Comparison of ENCODE assay signal across 23 cellular contexts in the genomic region with DNA sequence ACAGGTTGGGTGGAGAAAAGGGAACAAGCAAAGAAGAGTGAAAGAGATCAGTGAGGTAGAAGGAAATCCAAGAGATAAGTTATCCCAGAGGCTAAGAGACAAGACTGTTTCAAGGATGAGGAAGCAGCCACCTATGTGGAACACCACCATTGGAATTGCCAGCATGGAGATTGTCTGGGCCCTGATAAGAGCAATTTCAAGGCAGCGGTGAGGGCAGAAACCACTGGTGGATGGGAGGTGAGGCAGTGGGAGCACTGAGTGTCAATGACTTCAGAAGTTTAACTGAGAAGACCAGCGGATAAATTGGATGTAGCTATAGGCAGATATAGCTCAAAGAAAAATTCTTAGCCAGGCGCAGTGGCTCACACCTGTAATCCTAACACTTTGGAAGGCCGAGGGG. TPM values are rescaled to one million over a fixed set of nuclear protein-coding genes. Genes with fewer than 3 reads are reported as not detected.
DNase-seq lines count a peak whose midpoint lies in the region; ATAC-seq, FAIRE-seq and TF ChIP-seq lines count a peak whose summit lies in the region.
"Had no signal": no experiment of that assay in that cellular context is flagged by ENCODE, and none has a peak within 500 bp of the region (broad histone marks: within the 10 kb centered on the region; RNA-seq: fewer than 3 reads in every experiment).

No MANE protein-coding gene starts in this region.

- no peak for TF ChIP-seq POLR2A in K562 (conservative IDR thresholded peaks at IDR 0.05)

- no peaks in the 10 kb centered on the region for H3K36me3 ChIP-seq in GM23248 (ENCODE audit: low read depth)
- no peaks in the 10 kb centered on the region for H3K36me3 ChIP-seq in K562 (ENCODE audit: control insufficient read depth, insufficient read depth, low read length)
- no peaks in the 10 kb centered on the region for H3K36me3 ChIP-seq in trophoblast cell (ENCODE audit: control insufficient read depth in 1 of 2, insufficient read depth in 2 of 2, low read length in 2 of 2)
- no peaks in the 10 kb centered on the region for H3K36me3 ChIP-seq in MM.1S (replicated peaks; ENCODE audit: insufficient read depth, low read length)
- H3K36me3 ChIP-seq: BE2C; BLaER1 treated with 17β-estradiol and CSF1 and Interleukin-3, amounts not matched to agents 10 nM and 100 nM had no signal

- H3K79me2 ChIP-seq in GM23248 (ENCODE audit: insufficient read depth) (no peaks in the 10 kb centered on the region), K562 (ENCODE audit: control insufficient read depth, insufficient read depth, low read length) (no peaks in the 10 kb centered on the region), trophoblast cell (ENCODE audit: control insufficient read depth, insufficient read depth, low read length, poor library complexity) (no peaks in the 10 kb centered on the region), MM.1S (ENCODE audit: low read length) (no peaks in the 10 kb centered on the region)

- H3K18ac ChIP-seq in trophoblast cell (ENCODE audit: low read length): no peak overlapping the region

- no peak overlapping the region for H2BK5ac ChIP-seq in trophoblast cell (ENCODE audit: low read depth, low read length, poor library complexity)

- H3F3A ChIP-seq in GM23248 (ENCODE audit: insufficient read depth) (peaks cover 37% of the 10 kb centered on the region), MM.1S (ENCODE audit: insufficient read depth, low read length) (no peaks in the 10 kb centered on the region)

- peak; percentile 26; the same call in 2 of the 3 replicates for ATAC-seq in K562
- ATAC-seq: A549, GM12878 had no signal

- no peak overlapping the region for H3K9ac ChIP-seq in GM23248
- no peak overlapping the region for H3K9ac ChIP-seq in K562 (ENCODE audit: insufficient read depth in 1 of 2, low read depth in 2 of 2, low read length in 2 of 2)
- H3K9ac ChIP-seq in trophoblast cell (ENCODE audit: low read length): no peak overlapping the region
- no peak overlapping the region for H3K9ac ChIP-seq in MM.1S (ENCODE audit: low read length)
- H3K9ac ChIP-seq: BLaER1 treated with 17β-estradiol and CSF1 and Interleukin-3, amounts not matched to agents 10 nM and 100 nM had no signal

- H3K9me2 ChIP-seq in GM23248 (ENCODE audit: insufficient read depth) (no peaks in the 10 kb centered on the region), MM.1S (replicated peaks; ENCODE audit: insufficient read depth, low read length) (no peaks in the 10 kb centered on the region)

- H4K91ac ChIP-seq in trophoblast cell (ENCODE audit: low read depth, low read length): no peak overlapping the region

- no peak for FAIRE-seq in K562 (lab: Jason Lieb, UNC)
- FAIRE-seq: D721Med, GM12878, H1 had no signal

- H4K20me1 ChIP-seq in GM23248 (ENCODE audit: insufficient read depth) (no peaks in the 10 kb centered on the region), K562 (replicated peaks; ENCODE audit: control insufficient read depth, insufficient read depth, low read length) (no peaks in the 10 kb centered on the region), MM.1S (ENCODE audit: insufficient read depth, low read length) (no peaks in the 10 kb centered on the region)
- H4K20me1 ChIP-seq: BLaER1 treated with 17β-estradiol and CSF1 and Interleukin-3, amounts not matched to agents 10 nM and 100 nM had no signal

- no peak for TF ChIP-seq RAD21 in K562 (CRISPR knock-in tag; conservative IDR thresholded peaks at IDR 0.05 in 1 of 2, IDR thresholded peaks at IDR 0.05 in 1 of 2)

- 78 to 82% methylated on average over 4 of the region's 4 CpGs for WGBS in GM23248 (ENCODE audit: low coverage in 1 of 2, low lambda C conversion rate in 2 of 2, missing lambda C conversion rate in 2 of 2), 2 experiments
- 45% methylated on average over 4 of the region's 4 CpGs for WGBS in K562 (ENCODE audit: insufficient coverage, low coverage, missing lambda C conversion rate)
- no CpG with 5 or more reads among the region's 4 CpGs for WGBS in trophoblast cell (ENCODE audit: extremely low coverage, insufficient coverage, insufficient read length)

- H3K4ac ChIP-seq in trophoblast cell (ENCODE audit: low read depth, low read length): no peak overlapping the region

- no peaks in the 10 kb centered on the region for H3K9me3 ChIP-seq in GM23248 (ENCODE audit: low read depth)
- H3K9me3 ChIP-seq in K562 (replicated peaks; ENCODE audit: control insufficient read depth, insufficient read depth, low read depth, low read length): no peaks in the 10 kb centered on the region
- no peaks in the 10 kb centered on the region for H3K9me3 ChIP-seq in trophoblast cell (ENCODE audit: insufficient read depth, low read depth, low read length)
- H3K9me3 ChIP-seq in MM.1S (replicated peaks; ENCODE audit: insufficient read depth, low read length): no peaks in the 10 kb centered on the region
- H3K9me3 ChIP-seq: A549, BE2C had no signal

- no peak overlapping the region for H3K14ac ChIP-seq in trophoblast cell (ENCODE audit: low read length)

- in situ Hi-C loops in GM23248 (cut with MboI): no loop called here
- in situ Hi-C loops in K562 (cut with MboI): no loop called here

- H3K9me1 ChIP-seq in K562 (ENCODE audit: control insufficient read depth, insufficient read depth, low read length): no peaks in the 10 kb centered on the region

- H3K23ac ChIP-seq in trophoblast cell (ENCODE audit: low read length): no peak overlapping the region

- no peak overlapping the region for H2BK120ac ChIP-seq in trophoblast cell (ENCODE audit: insufficient read depth, low read length, poor library complexity)

- H2AFZ ChIP-seq in GM23248: no peak overlapping the region
- no peak overlapping the region for H2AFZ ChIP-seq in K562 (ENCODE audit: low read depth, low read length)
- no peak overlapping the region for H2AFZ ChIP-seq in trophoblast cell (ENCODE audit: insufficient read depth, low read length, poor library complexity)
- no peak overlapping the region for H2AFZ ChIP-seq in MM.1S (ENCODE audit: low read length)

- TF ChIP-seq CTCF in K562 (IDR thresholded peaks at IDR 0.05 in 2 of 3, conservative IDR thresholded peaks at IDR 0.05 in 1 of 3; ENCODE audit: insufficient read depth in 2 of 3, low read depth in 1 of 3, low read length in 3 of 3) (no peak), MM.1S (IDR thresholded peaks at IDR 0.05; ENCODE audit: low read length) (no peak)

- H3K27ac ChIP-seq in GM23248 (no peak overlapping the region), K562 (ENCODE audit: extremely low read depth, low read depth, low read length) (peak overlapping the region; percentile 52; the same call in 1 of the 3 replicates), trophoblast cell (ENCODE audit: low read depth, low read length) (no peak overlapping the region), MM.1S (ENCODE audit: low read length) (no peak overlapping the region)
- H3K27ac ChIP-seq: A549; BLaER1 treated with 17β-estradiol and CSF1 and Interleukin-3, amounts not matched to agents 10 nM and 100 nM had no signal

- DNase-seq in GM23248 (no peak), K562 (ENCODE audit: extremely low read depth in 1 of 4, low spot score in 3 of 4) (no peak), trophoblast cell (peak; percentile 88 to 92), HEK293T (ENCODE audit: extremely low spot score) (no peak), MM.1S (no peak)
- no peak for DNase-seq in activated CD4-positive, alpha-beta T cell treated with anti-CD3 and anti-CD28 coated beads for 1 hour
- DNase-seq: 8988T; ACHN; AML-193; BE2C; CD4-positive, alpha-beta T cell; CD8-positive, alpha-beta memory T cell; DMS 273 treated with DMSO at 0.1 percent for 48 hours; DMS79; EL; GDM1; H7; HCEC 1CT had no signal

- H4K8ac ChIP-seq in trophoblast cell (ENCODE audit: low read depth, low read length): no peak overlapping the region

- no TSS peak for BruUV-seq in K562 (replicated peaks; lab: Mats Ljungman, UMichigan)

- CTCF ChIA-PET in K562 (lab: Yijun Ruan, JAX; ENCODE audit: low intra/inter-chr PET ratio) (no interaction called here), HEK293T (lab: Yijun Ruan, JAX) (no interaction called here)

- POLR2A ChIA-PET in K562 (lab: Yijun Ruan, JAX) (interaction anchor here (0.6 to 1.7 kb wide), 4 partner anchors 13 to 229 kb away, joined by 3 to 4 read pairs (median 3); no protein-coding TSS in a partner anchor), HEK293T (lab: Yijun Ruan, JAX) (interaction anchor here (0.6 kb wide), 1 partner anchor 380 kb away, joined by 3 read pairs; a partner anchor contains a TSS)

- H4K12ac ChIP-seq in trophoblast cell (ENCODE audit: low read depth, low read length): no peak overlapping the region

- H3K27me3 ChIP-seq in GM23248 (replicated peaks; ENCODE audit: insufficient read depth): no peaks in the 10 kb centered on the region
- no peaks in the 10 kb centered on the region for H3K27me3 ChIP-seq in K562 (ENCODE audit: control insufficient read depth in 2 of 2, insufficient read depth in 2 of 2, low read length in 2 of 2)
- no peaks in the 10 kb centered on the region for H3K27me3 ChIP-seq in trophoblast cell (ENCODE audit: insufficient read depth, low read length)
- H3K27me3 ChIP-seq in MM.1S (replicated peaks; ENCODE audit: insufficient read depth, low read length): no peaks in the 10 kb centered on the region
- H3K27me3 ChIP-seq: BE2C; BLaER1 treated with 17β-estradiol and CSF1 and Interleukin-3, amounts not matched to agents 10 nM and 100 nM had no signal

- intact Hi-C loops in K562 (cut with micrococcal nuclease): no loop called here

- H3K4me3 ChIP-seq in GM23248 (no peak overlapping the region), K562 (no peak overlapping the region), trophoblast cell (ENCODE audit: low read depth, low read length) (no peak overlapping the region), MM.1S (ENCODE audit: low read length) (no peak overlapping the region)
- H3K4me3 ChIP-seq: A549; BLaER1 treated with 17β-estradiol and CSF1 and Interleukin-3, amounts not matched to agents 10 nM and 100 nM; GM12878 had no signal

- H3K4me1 ChIP-seq in GM23248 (ENCODE audit: insufficient read depth) (peaks cover 37% of the 10 kb centered on the region), K562 (replicated peaks in 1 of 2; ENCODE audit: control insufficient read depth in 2 of 2, insufficient read depth in 2 of 2, low read length in 2 of 2) (peaks cover 9 to 19% of the 10 kb centered on the region in 2 experiments), trophoblast cell (ENCODE audit: control insufficient read depth in 1 of 2, insufficient read depth in 2 of 2, low read length in 2 of 2) (peaks cover 0 to 2% of the 10 kb centered on the region in 2 experiments), MM.1S (ENCODE audit: low read length) (no peaks in the 10 kb centered on the region)
- H3K4me1 ChIP-seq: A549, BE2C had no signal

- H3K4me2 ChIP-seq in GM23248 (ENCODE audit: unreplicated experiment) (peak overlapping the region; percentile 34), K562 (ENCODE audit: insufficient read depth, low read length) (no peak overlapping the region; the same call in 1 of the 2 replicates), trophoblast cell (ENCODE audit: low read length) (no peak overlapping the region), MM.1S (ENCODE audit: low read depth, low read length) (no peak overlapping the region)
- H3K4me2 ChIP-seq: A549 had no signal

- H2BK12ac ChIP-seq in trophoblast cell (ENCODE audit: low read length): no peak overlapping the region

- H2AK5ac ChIP-seq in trophoblast cell (ENCODE audit: low read length): no peak overlapping the region

- no peaks in the 10 kb centered on the region for H3K79me1 ChIP-seq in trophoblast cell (ENCODE audit: low read length)

- TF ChIP-seq EP300 in K562 (IDR thresholded peaks at IDR 0.05; ENCODE audit: low read length): no peak

RNA-seq across cellular contexts. Expression of a gene that starts 56.7 kb away (rescaled TPM):
- total RNA-seq in GM23248 (2014; rRNA removed; shearing (Covaris generic)): 65.2 and 67.0 TPM in 2 replicates
- 70.7 and 75.7 TPM in 2 replicates for polyA plus RNA-seq in GM23248 (2016; fragmentation: Nextera tagmentation; extraction: Ambion mirVana)
- total RNA-seq in K562 (2011; cell fraction: chromatin; rRNA removed; ENCODE audit: low replicate concordance): 174 and 330 TPM in 2 replicates
- total RNA-seq in K562 (2011; cell fraction: nucleolus; rRNA removed): 139 and 146 TPM in 2 replicates
- total RNA-seq in K562 (2011; cell fraction: nucleoplasm; rRNA removed): 189 and 260 TPM in 2 replicates
- 150 and 171 TPM in 2 replicates for total RNA-seq in K562 (2014; rRNA removed)
- 157 and 183 TPM in 2 replicates for total RNA-seq in K562 (2014; rRNA removed; fragmentation: Illumina TruSeq; extraction: Trizol)
- total RNA-seq in K562 (2015; rRNA removed; fragmentation: Illumina TruSeq; extraction: Trizol): 156 and 164 TPM in 2 replicates
- 128 and 142 TPM in 2 replicates for total RNA-seq in K562 (2021)
- polyA plus RNA-seq in K562 (2011; rRNA removed): 139 and 174 TPM in 2 replicates
- 84.9 and 100 TPM in 2 replicates for polyA plus RNA-seq in K562 (2011; cell fraction: cytosol; rRNA removed)
- polyA plus RNA-seq in K562 (2011; cell fraction: nucleus; rRNA removed): 170 and 187 TPM in 2 replicates
- 122 and 132 TPM in 2 replicates for polyA plus RNA-seq in K562 (2012)
- 150 and 160 TPM in 2 replicates for polyA plus RNA-seq in K562 (2014; fragmentation: Illumina TruSeq; extraction: Trizol)
- polyA plus RNA-seq in K562 (2014; fragmentation: Nextera tagmentation; extraction: Ambion mirVana): 10 to 100 TPM; 53.5 to 69.8 TPM
- polyA plus RNA-seq in K562 (2014; rRNA removed): 232 and 276 TPM in 2 replicates
- 156 and 164 TPM in 2 replicates for polyA minus RNA-seq in K562 (2011; rRNA and poly(A)+ RNA removed)
- 70.9 and 78.5 TPM in 2 replicates for polyA minus RNA-seq in K562 (2011; cell fraction: cytosol; rRNA and poly(A)+ RNA removed)
- polyA minus RNA-seq in K562 (2011; cell fraction: nucleus; rRNA and poly(A)+ RNA removed): 156 and 184 TPM in 2 replicates
- polyA plus RNA-seq in trophoblast cell (2013): 333 and 360 TPM in 2 replicates

RNA-seq across cellular contexts. Expression of a gene that starts 56.9 kb away (rescaled TPM):
- 4.6 and 5.6 TPM in 2 replicates for total RNA-seq in GM23248 (2014; rRNA removed; shearing (Covaris generic))
- polyA plus RNA-seq in GM23248 (2016; fragmentation: Nextera tagmentation; extraction: Ambion mirVana) (10.4 and 11.5 TPM in 2 replicates), K562 (2011; rRNA removed) (25.9 and 36.0 TPM in 2 replicates), K562 (2014; fragmentation: Illumina TruSeq; extraction: Trizol) (41.3 and 45.1 TPM in 2 replicates), K562 (2014; fragmentation: Nextera tagmentation; extraction: Ambion mirVana) (10 to 100 TPM; 13.4 to 20.7 TPM), K562 (2014; rRNA removed) (23.1 and 27.3 TPM in 2 replicates)
- 27.5 and 51.1 TPM in 2 replicates for total RNA-seq in K562 (2011; cell fraction: chromatin; rRNA removed; ENCODE audit: low replicate concordance)
- 29.0 and 30.2 TPM in 2 replicates for total RNA-seq in K562 (2011; cell fraction: nucleolus; rRNA removed)
- total RNA-seq in K562 (2011; cell fraction: nucleoplasm; rRNA removed): 29.8 and 32.3 TPM in 2 replicates
- total RNA-seq in K562 (2014; rRNA removed) (15.6 and 15.9 TPM in 2 replicates), K562 (2014; rRNA removed; fragmentation: Illumina TruSeq; extraction: Trizol) (38.6 and 42.7 TPM in 2 replicates), K562 (2015; rRNA removed; fragmentation: Illumina TruSeq; extraction: Trizol) (34.1 and 35.0 TPM in 2 replicates), K562 (2021) (29.2 and 30.6 TPM in 2 replicates)
- 12.0 and 17.2 TPM in 2 replicates for polyA plus RNA-seq in K562 (2011; cell fraction: cytosol; rRNA removed)
- polyA plus RNA-seq in K562 (2011; cell fraction: nucleus; rRNA removed): 15.6 and 16.5 TPM in 2 replicates
- 33.1 and 37.6 TPM in 2 replicates for polyA plus RNA-seq in K562 (2012)
- 35.0 and 37.2 TPM in 2 replicates for polyA minus RNA-seq in K562 (2011; rRNA and poly(A)+ RNA removed)
- polyA minus RNA-seq in K562 (2011; cell fraction: cytosol; rRNA and poly(A)+ RNA removed): 19.7 and 26.8 TPM in 2 replicates
- polyA minus RNA-seq in K562 (2011; cell fraction: nucleus; rRNA and poly(A)+ RNA removed): 16.3 and 30.9 TPM in 2 replicates
- polyA plus RNA-seq in trophoblast cell (2013): 20.7 and 21.8 TPM in 2 replicates

Comparison
In these comparisons a context has a peak if more than half of its experiments do, and no peak if none do; other contexts are left out.
1. DNase-seq: peak in trophoblast cell (2 of 2); none in GM23248 (single experiment), K562 (0 of 4), activated CD4-positive, alpha-beta T cell treated with anti-CD3 and anti-CD28 coated beads for 1 hour (single experiment), HEK293T (single experiment) and MM.1S (single experiment).